ENCODE assay signal across 13 cellular contexts in genomic region chr1:207882692-207883091, GRCh38. TPM values are rescaled to one million over a fixed set of nuclear protein-coding genes. Genes with fewer than 3 reads are reported as not detected.
A peak's percentile ranks its signal among the peaks of the same experiment; 100 is the strongest.
DNase-seq lines count a peak whose midpoint lies in the region; ATAC-seq lines count a peak whose summit lies in the region.
"Had no signal": no experiment of that assay in that cellular context is flagged by ENCODE, and none has a peak within 500 bp of the region (broad histone marks: within the 10 kb centered on the region; RNA-seq: fewer than 3 reads in every experiment).

No MANE protein-coding gene starts in this region.

- no peak for DNase-seq in T-helper 17 cell
- no peak for DNase-seq in naive thymus-derived CD8-positive, alpha-beta T cell
- DNase-seq in RKO (ENCODE audit: low spot score) = no peak
- no peak for DNase-seq in NCI-H187 (lab: John Stamatoyannopoulos, UW)
- DNase-seq in NCI-H187 treated with DMSO at 0.1 percent for 48 hours (lab: John Stamatoyannopoulos, UW) = no peak
- DNase-seq in NCI-H345 treated with DMSO at 0.1 percent for 48 hours (lab: John Stamatoyannopoulos, UW; ENCODE audit: unreplicated experiment) = no peak
- DNase-seq: cerebellar nuclear complex, GM23248, IMR-90, NCI-H2107 had no signal

- peak overlapping the region; percentile 99 for H3K27ac Mint-ChIP-seq in T-helper 17 cell
- H3K27ac Mint-ChIP-seq in naive thymus-derived CD8-positive, alpha-beta T cell = peak overlapping the region; percentile 93 to 99 (median 98)

- peak; percentile 22 for ATAC-seq in GM18868 (IDR thresholded peaks at IDR 0.05; ENCODE audit: unreplicated experiment)
- peak; percentile 8 for ATAC-seq in GM21717 (IDR thresholded peaks at IDR 0.05; ENCODE audit: unreplicated experiment)
- ATAC-seq in T-helper 17 cell = peak; percentile 32
- peak; percentile 30 to 34 for ATAC-seq in naive thymus-derived CD8-positive, alpha-beta T cell

- peaks cover 8% of the 10 kb centered on the region for H3K27me3 Mint-ChIP-seq in T-helper 17 cell
- peaks cover 0 to 9% (median 2%) of the 10 kb centered on the region in 5 donors for H3K27me3 Mint-ChIP-seq in naive thymus-derived CD8-positive, alpha-beta T cell

- no peaks in the 10 kb centered on the region for H3K9me3 Mint-ChIP-seq in naive thymus-derived CD8-positive, alpha-beta T cell

- H3K4me1 Mint-ChIP-seq in T-helper 17 cell = peaks cover 42% of the 10 kb centered on the region
- H3K4me1 Mint-ChIP-seq in naive thymus-derived CD8-positive, alpha-beta T cell = peaks cover 33 to 45% (median 38%) of the 10 kb centered on the region in 4 donors

- peak overlapping the region; percentile 95 for H3K4me3 Mint-ChIP-seq in T-helper 17 cell
- peak overlapping the region; percentile 78 to 95 (median 90) for H3K4me3 Mint-ChIP-seq in naive thymus-derived CD8-positive, alpha-beta T cell

- POLR2A ChIA-PET in naive thymus-derived CD8-positive, alpha-beta T cell (lab: Charles Lee) = interaction anchor here (1.1 to 7.9 kb wide), 6 partner anchors 11 to 362 kb away, joined by 3 to 112 read pairs (median 18); partner anchors contain the start of gene PLXNA2

- no peaks in the 10 kb centered on the region for H3K9me3 ChIP-seq in T-helper 17 cell (ENCODE audit: control insufficient read depth, low read length, poor library complexity, severe bottlenecking)

- H3K36me3 Mint-ChIP-seq in T-helper 17 cell (ENCODE audit: low read depth) = peaks cover 4% of the 10 kb centered on the region
- no peaks in the 10 kb centered on the region for H3K36me3 Mint-ChIP-seq in naive thymus-derived CD8-positive, alpha-beta T cell

RNA-seq across cellular contexts. Expression of gene CD34, which starts 28.2 kb away (rescaled TPM):
- total RNA-seq in T-helper 17 cell = under 1 TPM in 1 of 2 donors, not detected in 1; 0.20 TPM
- total RNA-seq in naive thymus-derived CD8-positive, alpha-beta T cell = not detected
- polyA plus RNA-seq in naive thymus-derived CD8-positive, alpha-beta T cell = not detected
- total RNA-seq: GM23248, IMR-90, smooth muscle cell had no signal
- polyA plus RNA-seq: smooth muscle cell had no signal
